ENCODE assay signal across 9 cellular contexts in genomic region chr15:88623632-88624031, GRCh38. TPM values are rescaled to one million over a fixed set of nuclear protein-coding genes. Genes with fewer than 3 reads are reported as not detected.
DNase-seq lines count a peak whose midpoint lies in the region; ATAC-seq and TF ChIP-seq lines count a peak whose summit lies in the region.
"Had no signal": no experiment of that assay in that cellular context is flagged by ENCODE, and none has a peak within 500 bp of the region (broad histone marks: within the 10 kb centered on the region; RNA-seq: fewer than 3 reads in every experiment).

No MANE protein-coding gene starts in this region.

- H3K9ac ChIP-seq in GM23248: peak overlapping the region; percentile 99
- peak overlapping the region; percentile 96 for H3K9ac ChIP-seq in SU-DHL-6 (ENCODE audit: low read length)

- H2AFZ ChIP-seq in GM23248 (no peak overlapping the region), SU-DHL-6 (ENCODE audit: low read depth, low read length, severe bottlenecking) (no peak overlapping the region)

- H3K27ac ChIP-seq in GM23248 (peak overlapping the region; percentile 98), SU-DHL-6 (ENCODE audit: low read depth, low read length) (no peak overlapping the region), spleen (peak overlapping the region; percentile 10 to 99 (median 92))

- no peak for DNase-seq in GM23248
- DNase-seq in fibroblast of mammary gland (ENCODE audit: low read depth): no peak
- no peak for DNase-seq in spleen
- no peak for DNase-seq in dedifferentiated amniotic fluid mesenchymal stem cell (ENCODE audit: extremely low spot score)
- DNase-seq in GM10266 (ENCODE audit: extremely low spot score): no peak
- DNase-seq in sciatic nerve (ENCODE audit: low spot score): no peak

- H3K4me2 ChIP-seq in GM23248 (ENCODE audit: unreplicated experiment) (peak overlapping the region; percentile 97), SU-DHL-6 (ENCODE audit: low read depth, low read length, poor library complexity, severe bottlenecking) (peak overlapping the region; percentile 74)

- H3K36me3 ChIP-seq in GM23248 (ENCODE audit: low read depth) (peaks cover 15% of the 10 kb centered on the region), SU-DHL-6 (ENCODE audit: low read length) (peaks cover 6% of the 10 kb centered on the region; the same call in 1 of the 2 replicates), spleen (peaks cover 0 to 41% (median 13%) of the 10 kb centered on the region in 6 donors)
- H3K36me3 ChIP-seq: ovary had no signal

- H3K4me1 ChIP-seq in GM23248 (ENCODE audit: insufficient read depth): peaks cover 27% of the 10 kb centered on the region
- H3K4me1 ChIP-seq in spleen: peaks cover 54 to 81% (median 77%) of the 10 kb centered on the region in 6 donors

- H4K20me1 ChIP-seq in GM23248 (ENCODE audit: insufficient read depth): peaks cover 13% of the 10 kb centered on the region; the same call in 1 of the 2 replicates
- H4K20me1 ChIP-seq in SU-DHL-6 (ENCODE audit: low read depth, low read length): peaks cover 34% of the 10 kb centered on the region; the same call in 1 of the 2 replicates

- TF ChIP-seq CTCF in SU-DHL-6 (IDR thresholded peaks at IDR 0.05; ENCODE audit: insufficient read depth, low read length, poor library complexity, severe bottlenecking): no peak
- no peak for TF ChIP-seq CTCF in fibroblast of mammary gland (conservative IDR thresholded peaks at IDR 0.05; ENCODE audit: control insufficient read depth, insufficient read depth, low read depth, low read length)
- no peak for TF ChIP-seq CTCF in spleen (IDR thresholded peaks at IDR 0.05 in 8 of 11, conservative IDR thresholded peaks at IDR 0.05 in 3 of 11)
- no peak for TF ChIP-seq CTCF in GM10266 (IDR thresholded peaks at IDR 0.05; ENCODE audit: control insufficient read depth, insufficient read depth, low read depth, missing control alignments)

- H3F3A ChIP-seq in GM23248 (ENCODE audit: insufficient read depth) (peaks cover 27% of the 10 kb centered on the region), SU-DHL-6 (ENCODE audit: insufficient read depth) (no peaks in the 10 kb centered on the region)

- intact Hi-C loops in spleen (cut with DNase I; ENCODE audit: low total_unique reads) (loop anchor here (5.0 to 10.0 kb wide), 3 partner anchors 39 to 274 kb away; partner anchors contain the start of gene HAPLN3), sciatic nerve (cut with DNase I) (loop anchor here (10.0 kb wide), 1 partner anchor 211 kb away; no protein-coding TSS in a partner anchor)

- H3K9me2 ChIP-seq in GM23248 (ENCODE audit: insufficient read depth): no peaks in the 10 kb centered on the region
- H3K9me2 ChIP-seq in SU-DHL-6 (replicated peaks; ENCODE audit: insufficient read depth, low read length): no peaks in the 10 kb centered on the region

- H3K9me3 ChIP-seq in GM23248 (ENCODE audit: low read depth) (no peaks in the 10 kb centered on the region), SU-DHL-6 (ENCODE audit: insufficient read depth, low read length) (no peaks in the 10 kb centered on the region), spleen (no peaks in the 10 kb centered on the region)
- H3K9me3 ChIP-seq: ovary had no signal

- H3K27me3 ChIP-seq in GM23248 (replicated peaks; ENCODE audit: insufficient read depth) (no peaks in the 10 kb centered on the region), SU-DHL-6 (ENCODE audit: low read length) (no peaks in the 10 kb centered on the region), spleen (replicated peaks in 1 of 7) (no peaks in the 10 kb centered on the region)
- H3K27me3 ChIP-seq: ovary had no signal

- H3K4me3 ChIP-seq in GM23248 (peak overlapping the region; percentile 93), SU-DHL-6 (ENCODE audit: insufficient read depth, low read length, poor library complexity, severe bottlenecking) (no peak overlapping the region), fibroblast of mammary gland (ENCODE audit: control insufficient read depth, low read depth, low read length) (peak overlapping the region; percentile 79), spleen (peak overlapping the region in 1 of 8 donors; percentile 92)
- H3K4me3 ChIP-seq: ovary had no signal

- TF ChIP-seq POLR2A in spleen (IDR thresholded peaks at IDR 0.05): no peak

- H3K79me2 ChIP-seq in GM23248 (ENCODE audit: insufficient read depth) (peaks cover 74% of the 10 kb centered on the region), SU-DHL-6 (ENCODE audit: insufficient read depth, low read length) (peaks cover 72% of the 10 kb centered on the region)

- in situ Hi-C loops in GM23248 (cut with MboI): no loop called here

- no peak for ATAC-seq in GM21526 (IDR thresholded peaks at IDR 0.05; ENCODE audit: low FRiP score, unreplicated experiment)
- no peak for ATAC-seq in sciatic nerve

- WGBS in GM23248 (ENCODE audit: low coverage in 1 of 2, low lambda C conversion rate in 2 of 2, missing lambda C conversion rate in 2 of 2), 2 experiments: 90 to 98% methylated on average over 3 of the region's 3 CpGs
- 86 to 94% (median 88%) methylated on average over 3 of the region's 3 CpGs for WGBS in spleen, 5 donors

RNA-seq across cellular contexts. Expression of gene AEN, which starts 2.5 kb away (rescaled TPM):
- 35.9 and 49.1 TPM in 2 replicates for total RNA-seq in GM23248 (2014; rRNA removed; shearing (Covaris generic))
- polyA plus RNA-seq in GM23248 (2016; fragmentation: Nextera tagmentation; extraction: Ambion mirVana) (22.3 and 23.9 TPM in 2 replicates), spleen (10 to 100 TPM; 12.9 to 18.6 (median 14.6) TPM)
- total RNA-seq in spleen (10 to 100 TPM; 20.3 to 40.3 (median 29.5) TPM), sciatic nerve (10.7 TPM)

RNA-seq across cellular contexts. Expression of gene ISG20, which starts 15.2 kb away (rescaled TPM):
- total RNA-seq in GM23248 (2014; rRNA removed; shearing (Covaris generic)): not detected in 2 replicates
- 0.93 and 1.4 TPM in 2 replicates for polyA plus RNA-seq in GM23248 (2016; fragmentation: Nextera tagmentation; extraction: Ambion mirVana)
- 100 to 1,000 TPM in 5 of 7 donors, 10 to 100 TPM in 2; 70.5 to 171 (median 127) TPM for total RNA-seq in spleen
- 100 to 1,000 TPM; 142 to 365 (median 198) TPM for polyA plus RNA-seq in spleen
- total RNA-seq in sciatic nerve: 20.2 TPM

Comparison
In these comparisons a context has a peak if more than half of its experiments do, and no peak if none do; other contexts are left out.
1. RNA of gene ISG20, which starts 15.2 kb away (total RNA-seq): 70.5 to 171 TPM in spleen and 20.2 TPM in sciatic nerve (single experiment); not detected in GM23248; every median in the first group is over 10 times any median in the second.